ENCODE assay signal across 1 cellular context in the genomic region with DNA sequence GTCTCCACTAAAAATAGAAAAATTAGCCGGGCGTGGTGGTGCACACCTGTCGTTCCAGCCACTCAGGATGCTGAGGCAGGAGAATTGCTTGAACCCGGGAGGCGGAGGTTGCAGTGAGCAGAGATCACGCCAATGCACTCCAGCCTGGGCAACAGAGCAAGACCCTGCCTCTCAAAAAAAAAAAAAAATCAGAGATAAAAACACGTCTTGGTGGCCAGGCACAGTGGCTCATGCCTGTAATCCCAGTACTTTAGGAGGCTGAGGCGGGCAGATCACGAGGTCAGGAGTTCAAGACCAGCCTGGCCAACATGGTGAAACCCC. TPM values are rescaled to one million over a fixed set of nuclear protein-coding genes. Genes with fewer than 3 reads are reported as not detected.
"Had no signal": no experiment of that assay in that cellular context is flagged by ENCODE, and none has a peak within 500 bp of the region (broad histone marks: within the 10 kb centered on the region; RNA-seq: fewer than 3 reads in every experiment).

No MANE protein-coding gene starts in this region.

RNA-seq across cellular contexts. Expression of a gene that starts 18.2 kb away (rescaled TPM):
- polyA plus RNA-seq: naive thymus-derived CD8-positive, alpha-beta T cell had no signal
